In genomic region chr19:11198175-11198534, GRCh38 we compare ENCODE assay signal across 10 cellular contexts. TPM values are rescaled to one million over a fixed set of nuclear protein-coding genes. Genes with fewer than 3 reads are reported as not detected.
DNase-seq lines count a peak whose midpoint lies in the region; ATAC-seq and TF ChIP-seq lines count a peak whose summit lies in the region.
"Had no signal": no experiment of that assay in that cellular context is flagged by ENCODE, and none has a peak within 500 bp of the region (broad histone marks: within the 10 kb centered on the region; RNA-seq: fewer than 3 reads in every experiment).

No MANE protein-coding gene starts in this region.

- no peak for ATAC-seq in activated T-cell treated with anti-CD3 and anti-CD28 coated beads, Interleukin-2, amount 50 U/mL, for 4 hours
- ATAC-seq in activated CD4-positive, CD25-positive, alpha-beta regulatory T cell treated with anti-CD3 and anti-CD28 coated beads, Interleukin-2, amount 50 U/mL, for 24 hours: no peak
- ATAC-seq in HG02981 (IDR thresholded peaks at IDR 0.05; ENCODE audit: unreplicated experiment): no peak

- H3K27ac ChIP-seq in adrenal gland (peak overlapping the region in 4 of 5 donors; percentile 76 to 95 (median 82)), liver (ENCODE audit: low read depth in 1 of 2, low read length in 2 of 2) (peak overlapping the region; percentile 83 to 95), thyroid gland (peak overlapping the region; percentile 85 to 96 (median 90))

- no peaks in the 10 kb centered on the region for H3K36me3 Mint-ChIP-seq in activated T-cell treated with anti-CD3 and anti-CD28 coated beads, Interleukin-2, amount 50 U/mL, for 4 hours (ENCODE audit: insufficient read depth)

- 55 to 66% (median 63%) methylated on average over 7 of the region's 7 CpGs for WGBS in adrenal gland, 4 donors
- whole genome bisulfite sequencing in liver: 64% methylated on average over 7 of the region's 7 CpGs
- 82% methylated on average over 7 of the region's 7 CpGs for WGBS in thyroid gland, 2 donors

- H3K27me3 Mint-ChIP-seq in activated T-cell treated with anti-CD3 and anti-CD28 coated beads, Interleukin-2, amount 50 U/mL, for 4 hours (ENCODE audit: low read depth): peaks cover 15% of the 10 kb centered on the region

- H3K9me3 ChIP-seq in adrenal gland (replicated peaks in 1 of 3) (no peaks in the 10 kb centered on the region), liver (ENCODE audit: control insufficient read depth in 4 of 4, low read length in 3 of 4) (no peaks in the 10 kb centered on the region), thyroid gland (no peaks in the 10 kb centered on the region)

- intact Hi-C loops in adrenal gland (cut with DNase I) (no loop called here), thyroid gland (cut with DNase I) (no loop called here)

- no peak for TF ChIP-seq CTCF in adrenal gland (IDR thresholded peaks at IDR 0.05)
- TF ChIP-seq CTCF in liver (IDR thresholded peaks at IDR 0.05; ENCODE audit: low read depth, low read length, missing input control): no peak
- TF ChIP-seq CTCF in thyroid gland (IDR thresholded peaks at IDR 0.05): no peak

- H3K4me3 ChIP-seq in adrenal gland (peak overlapping the region in 1 of 4 donors; percentile 83), liver (ENCODE audit: low read depth in 1 of 3, low read length in 3 of 3) (no peak overlapping the region), thyroid gland (replicated peaks in 1 of 3) (no peak overlapping the region)

- H3K9me3 Mint-ChIP-seq in activated T-cell treated with anti-CD3 and anti-CD28 coated beads, Interleukin-2, amount 50 U/mL, for 4 hours: no peaks in the 10 kb centered on the region

- H3K36me3 ChIP-seq in adrenal gland (replicated peaks in 1 of 2): peaks cover 0 to 12% of the 10 kb centered on the region in 2 donors
- peaks cover 2 to 6% (median 3%) of the 10 kb centered on the region in 4 donors for H3K36me3 ChIP-seq in liver (ENCODE audit: control insufficient read depth in 4 of 4, insufficient read depth in 3 of 4, low read depth in 1 of 4, low read length in 3 of 4)
- peaks cover 7 to 15% of the 10 kb centered on the region in 2 donors for H3K36me3 ChIP-seq in thyroid gland

- DNase-seq in activated T-cell treated with anti-CD3 and anti-CD28 coated beads, Interleukin-2, amount 50 U/mL, for 4 hours: no peak
- DNase-seq in activated T-cell treated with anti-CD3 and anti-CD28 coated beads for 4 hours (no peak), adrenal gland (no peak), thyroid gland (no peak), CD1c-positive myeloid dendritic cell (ENCODE audit: extremely low spot score) (no peak)
- DNase-seq: NCI-H1694 had no signal

- no peak for TF ChIP-seq RAD21 in liver (IDR thresholded peaks at IDR 0.05)

- H3K9ac ChIP-seq in liver (ENCODE audit: low read depth in 1 of 2, low read length in 2 of 2): no peak overlapping the region

- H3K27me3 ChIP-seq in adrenal gland: no peaks in the 10 kb centered on the region
- H3K27me3 ChIP-seq in liver (ENCODE audit: control insufficient read depth in 4 of 4, insufficient read depth in 4 of 4, low read length in 3 of 4): no peaks in the 10 kb centered on the region
- H3K27me3 ChIP-seq in thyroid gland: no peaks in the 10 kb centered on the region

- peak overlapping the region; percentile 73 for H3K4me3 Mint-ChIP-seq in activated T-cell treated with anti-CD3 and anti-CD28 coated beads, Interleukin-2, amount 50 U/mL, for 4 hours

- TF ChIP-seq POLR2A in adrenal gland (IDR thresholded peaks at IDR 0.05) (no peak), thyroid gland (IDR thresholded peaks at IDR 0.05) (no peak)

- H3K4me1 ChIP-seq in adrenal gland (replicated peaks in 1 of 2): peaks cover 31 to 39% of the 10 kb centered on the region in 2 donors
- peaks cover 4 to 68% (median 36%) of the 10 kb centered on the region in 4 donors for H3K4me1 ChIP-seq in liver (ENCODE audit: control insufficient read depth in 4 of 4, insufficient read depth in 4 of 4, low read length in 3 of 4)
- peaks cover 23 to 40% of the 10 kb centered on the region in 2 donors for H3K4me1 ChIP-seq in thyroid gland

- H3K4me1 Mint-ChIP-seq in activated T-cell treated with anti-CD3 and anti-CD28 coated beads, Interleukin-2, amount 50 U/mL, for 4 hours (ENCODE audit: low read depth): peaks cover 13% of the 10 kb centered on the region

TF ChIP-seq in liver, 16 proteins besides CTCF, POLR2A, EP300 and RAD21:
- TF ChIP-seq MAX (IDR thresholded peaks at IDR 0.05) (no peak), NR2F2 (IDR thresholded peaks at IDR 0.05) (no peak), JUND (IDR thresholded peaks at IDR 0.05) (no peak), FOXA1 (IDR thresholded peaks at IDR 0.05) (no peak), REST (IDR thresholded peaks at IDR 0.05) (no peak), GABPA (IDR thresholded peaks at IDR 0.05 in 1 of 2, conservative IDR thresholded peaks at IDR 0.05 in 1 of 2) (no peak), SP1 (IDR thresholded peaks at IDR 0.05) (no peak), HNF4G (IDR thresholded peaks at IDR 0.05) (no peak), ATF3 (IDR thresholded peaks at IDR 0.05) (no peak), YY1 (IDR thresholded peaks at IDR 0.05) (no peak), EGR1 (IDR thresholded peaks at IDR 0.05; ENCODE audit: low read depth in 2 of 2) (no peak), ZBTB33 (IDR thresholded peaks at IDR 0.05) (no peak), HNF4A (conservative IDR thresholded peaks at IDR 0.05) (no peak), TAF1 (conservative IDR thresholded peaks at IDR 0.05) (no peak)
TF ChIP-seq in liver: peak in this region for 0.

RNA-seq across cellular contexts. Expression of gene KANK2, which starts 0.8 kb away (rescaled TPM):
- total RNA-seq in activated T-cell treated with anti-CD3 and anti-CD28 coated beads, Interleukin-2, amount 50 U/mL, for 4 hours: under 1 TPM; 0.58 to 0.96 (median 0.92) TPM
- 100 to 1,000 TPM in 7 of 8 donors, 10 to 100 TPM in 1; 51.3 to 395 (median 194) TPM for total RNA-seq in adrenal gland
- polyA plus RNA-seq in adrenal gland: 100 to 1,000 TPM in 1 of 3 donors, 10 to 100 TPM in 2; 44.4 to 149 (median 62.7) TPM
- 10 to 100 TPM; 51.0 to 67.8 TPM for total RNA-seq in liver
- polyA plus RNA-seq in liver: 10 to 100 TPM; 15.0 to 30.3 TPM
- 100 to 1,000 TPM; 177 to 241 (median 222) TPM for total RNA-seq in thyroid gland

RNA-seq across cellular contexts. Expression of gene ANGPTL8, which starts 41.3 kb away (rescaled TPM):
- not detected for total RNA-seq in activated T-cell treated with anti-CD3 and anti-CD28 coated beads, Interleukin-2, amount 50 U/mL, for 4 hours
- total RNA-seq in adrenal gland (1 to 10 TPM in 2 of 8 donors, under 1 TPM in 3, not detected in 3; 0.39 to 1.8 (median 0.69) TPM), liver (10 to 100 TPM; 32.4 to 33.9 TPM), thyroid gland (1 to 10 TPM in 1 of 4 donors, not detected in 3; 3.4 TPM)
- polyA plus RNA-seq in adrenal gland (10 to 100 TPM in 1 of 3 donors, 1 to 10 TPM in 1, not detected in 1; 4.2 to 10.0 TPM), liver (100 to 1,000 TPM; 101 to 107 TPM)
- polyA plus RNA-seq: BJ had no signal

RNA-seq across cellular contexts. Expression of gene SPC24, which starts 42.6 kb away (rescaled TPM):
- 10 to 100 TPM in 1 of 3 donors, 1 to 10 TPM in 2; 7.0 to 12.8 (median 7.6) TPM for total RNA-seq in activated T-cell treated with anti-CD3 and anti-CD28 coated beads, Interleukin-2, amount 50 U/mL, for 4 hours
- total RNA-seq in adrenal gland (1 to 10 TPM in 7 of 8 donors, under 1 TPM in 1; 0.60 to 7.8 (median 4.2) TPM), liver (10 to 100 TPM in 1 of 2 donors, under 1 TPM in 1; 0.42 to 72.5 TPM), thyroid gland (1 to 10 TPM in 1 of 4 donors, under 1 TPM in 2, not detected in 1; 0.24 to 1.1 (median 0.78) TPM)
- polyA plus RNA-seq in adrenal gland (1 to 10 TPM in 2 of 3 donors, under 1 TPM in 1; 0.84 to 9.8 (median 1.7) TPM), liver (1 to 10 TPM; 1.2 to 1.4 TPM)

Comparison
In these comparisons a context has a peak if more than half of its experiments do, and no peak if none do; other contexts are left out.
1. RNA of gene KANK2, which starts 0.8 kb away (total RNA-seq): 51.3 to 395 TPM in adrenal gland, 177 to 241 TPM in thyroid gland and 51.0 to 67.8 TPM in liver; 0.58 to 0.96 TPM in activated T-cell treated with anti-CD3 and anti-CD28 coated beads, Interleukin-2, amount 50 U/mL, for 4 hours; every median in the first group is over 10 times any median in the second.
2. RNA of gene ANGPTL8, which starts 41.3 kb away (total RNA-seq): 32.4 to 33.9 TPM in liver; 0.39 to 1.8 TPM in adrenal gland, not detected in activated T-cell treated with anti-CD3 and anti-CD28 coated beads, Interleukin-2, amount 50 U/mL, for 4 hours and 3.4 TPM in thyroid gland; every median in the first group is over 4 times any median in the second.
3. Peak in every context shown above with its lines, with median percentiles within 50 percentile points of each other: H3K27ac ChIP-seq.